Comparison of ENCODE assay signal across 9 cellular contexts in genomic region chr1:207897188-207897587, GRCh38. TPM values are rescaled to one million over a fixed set of nuclear protein-coding genes. Genes with fewer than 3 reads are reported as not detected.
DNase-seq lines count a peak whose midpoint lies in the region; TF ChIP-seq lines count a peak whose summit lies in the region.
"Had no signal": no experiment of that assay in that cellular context is flagged by ENCODE, and none has a peak within 500 bp of the region (broad histone marks: within the 10 kb centered on the region; RNA-seq: fewer than 3 reads in every experiment).

No MANE protein-coding gene starts in this region.

- no peaks in the 10 kb centered on the region for H3K9me3 ChIP-seq in tibial artery
- H3K9me3 ChIP-seq in effector memory CD4-positive, alpha-beta T cell (ENCODE audit: control insufficient read depth, low read length), result no peaks in the 10 kb centered on the region
- H3K9me3 ChIP-seq: BLaER1 had no signal

- H3K4me1 ChIP-seq in tibial artery, result peaks cover 0 to 8% (median 2%) of the 10 kb centered on the region in 4 donors
- no peaks in the 10 kb centered on the region for H3K4me1 ChIP-seq in effector memory CD4-positive, alpha-beta T cell (ENCODE audit: control insufficient read depth, insufficient read depth, low read length, poor library complexity, severe bottlenecking)

- H3K27ac ChIP-seq in tibial artery, result peak overlapping the region; percentile 12 to 17
- H3K27ac ChIP-seq in effector memory CD4-positive, alpha-beta T cell (ENCODE audit: insufficient read depth, low read length, poor library complexity, severe bottlenecking), result no peak overlapping the region
- H3K27ac ChIP-seq: BLaER1 had no signal

- in situ Hi-C loops in SK-MEL-5 (cut with HindIII; ENCODE audit: low pct_unique_long_range_greater_than_20kb, low sequenced_read_pairs), result no loop called here

- TF ChIP-seq CTCF in fibroblast of villous mesenchyme (IDR thresholded peaks at IDR 0.05; ENCODE audit: insufficient read depth, low read depth, low read length) (peak; percentile 35), tibial artery (IDR thresholded peaks at IDR 0.05) (peak; percentile 27 to 39)

- no peaks in the 10 kb centered on the region for H3K36me3 ChIP-seq in tibial artery
- H3K36me3 ChIP-seq in effector memory CD4-positive, alpha-beta T cell (ENCODE audit: control insufficient read depth, insufficient read depth, low read length), result no peaks in the 10 kb centered on the region
- H3K36me3 ChIP-seq: BLaER1 had no signal

- DNase-seq in NCI-H2227 (lab: John Stamatoyannopoulos, UW; ENCODE audit: unreplicated experiment) (peak; percentile 17), NCI-H2227 treated with DMSO at 0.1 percent for 48 hours (lab: John Stamatoyannopoulos, UW) (no peak), SK-MEL-5 (ENCODE audit: low read depth, low spot score) (peak; percentile 38), fibroblast of villous mesenchyme (ENCODE audit: low read depth) (peak; percentile 30), tibial artery (no peak), NCI-H128 (lab: John Stamatoyannopoulos, UW; ENCODE audit: unreplicated experiment) (no peak), iPS-NIHi11 (ENCODE audit: low spot score) (no peak)
- DNase-seq in effector memory CD4-positive, alpha-beta T cell, result no peak

- intact Hi-C loops in tibial artery (cut with DNase I; ENCODE audit: low total_unique reads), result no loop called here

- no peaks in the 10 kb centered on the region for H3K27me3 ChIP-seq in tibial artery
- no peaks in the 10 kb centered on the region for H3K27me3 ChIP-seq in effector memory CD4-positive, alpha-beta T cell (replicated peaks; ENCODE audit: control insufficient read depth, insufficient read depth, low read length, poor library complexity, severe bottlenecking)
- H3K27me3 ChIP-seq: BLaER1 had no signal

- H3K4me3 ChIP-seq in fibroblast of villous mesenchyme (ENCODE audit: low read depth, low read length), result no peak overlapping the region
- H3K4me3 ChIP-seq in tibial artery, result no peak overlapping the region
- no peak overlapping the region for H3K4me3 ChIP-seq in effector memory CD4-positive, alpha-beta T cell (ENCODE audit: insufficient read depth, low read depth, low read length, poor library complexity, severe bottlenecking)
- H3K4me3 ChIP-seq: BLaER1 had no signal

RNA-seq across cellular contexts. Expression of gene CD34, which starts 13.7 kb away (rescaled TPM):
- total RNA-seq in SK-MEL-5 (2014; rRNA removed; shearing (Covaris generic)), result 0.21 TPM in 1 of 2 replicates, not detected in the other
- polyA plus RNA-seq in SK-MEL-5 (2015; cell fraction: cytosol; rRNA removed), result 0.10 and 0.12 TPM in 2 replicates
- polyA plus RNA-seq in SK-MEL-5 (2015; cell fraction: nucleus; rRNA removed), result not detected in 2 replicates
- total RNA-seq in fibroblast of villous mesenchyme, result 0.32 and 0.43 TPM in 2 replicates

Comparison
In these comparisons a context has a peak if more than half of its experiments do, and no peak if none do; other contexts are left out.
1. DNase-seq: peak in NCI-H2227 (single experiment), SK-MEL-5 (single experiment) and fibroblast of villous mesenchyme (single experiment); none in NCI-H2227 treated with DMSO at 0.1 percent for 48 hours (single experiment), tibial artery (0 of 2), NCI-H128 (single experiment), iPS-NIHi11 (single experiment) and effector memory CD4-positive, alpha-beta T cell (0 of 3).